In genomic region chr1:56564615-56565014, GRCh38 we compare ENCODE assay signal across 23 cellular contexts. TPM values are rescaled to one million over a fixed set of nuclear protein-coding genes. Genes with fewer than 3 reads are reported as not detected.
DNase-seq lines count a peak whose midpoint lies in the region; ATAC-seq, FAIRE-seq and TF ChIP-seq lines count a peak whose summit lies in the region.
"Had no signal": no experiment of that assay in that cellular context is flagged by ENCODE, and none has a peak within 500 bp of the region (broad histone marks: within the 10 kb centered on the region; RNA-seq: fewer than 3 reads in every experiment).

No MANE protein-coding gene starts in this region.

- H3K4me1 Mint-ChIP-seq in brain, result peaks cover 92% of the 10 kb centered on the region
- H3K4me1 Mint-ChIP-seq in osteocyte (ENCODE audit: unreplicated experiment), result peaks cover 77% of the 10 kb centered on the region
- H3K4me1 Mint-ChIP-seq: activated CD4-positive, alpha-beta T cell treated with anti-CD3 and anti-CD28 coated beads, Interleukin-2, amount 10 ng/mL, durations not matched to agents 7 days and 5 days; activated naive CD4-positive, alpha-beta T cell treated with anti-CD3 and anti-CD28 coated beads, Interleukin-2, amount 50 U/mL, for 24 hours had no signal

- H3K79me2 ChIP-seq in GM23248 (ENCODE audit: insufficient read depth), result peaks cover 96% of the 10 kb centered on the region

- H3K27me3 Mint-ChIP-seq in brain (no peaks in the 10 kb centered on the region), osteocyte (ENCODE audit: unreplicated experiment) (no peaks in the 10 kb centered on the region)
- H3K27me3 Mint-ChIP-seq: activated CD4-positive, alpha-beta T cell treated with anti-CD3 and anti-CD28 coated beads, Interleukin-2, amount 10 ng/mL, durations not matched to agents 7 days and 5 days; activated naive CD4-positive, alpha-beta T cell treated with anti-CD3 and anti-CD28 coated beads, Interleukin-2, amount 50 U/mL, for 24 hours had no signal

- H3K27ac Mint-ChIP-seq in brain (peak overlapping the region; percentile 67 to 96 (median 75)), osteocyte (ENCODE audit: unreplicated experiment) (peak overlapping the region; percentile 9)
- H3K27ac Mint-ChIP-seq: activated CD4-positive, alpha-beta T cell treated with anti-CD3 and anti-CD28 coated beads, Interleukin-2, amount 10 ng/mL, durations not matched to agents 7 days and 5 days; activated naive CD4-positive, alpha-beta T cell treated with anti-CD3 and anti-CD28 coated beads, Interleukin-2, amount 50 U/mL, for 24 hours had no signal

- no peak for ATAC-seq in GM21576 (IDR thresholded peaks at IDR 0.05; ENCODE audit: unreplicated experiment)
- ATAC-seq: esophagus mucosa, K562 had no signal

- H3K4me3 Mint-ChIP-seq in brain (peak overlapping the region; percentile 29 to 68 (median 43)), osteocyte (ENCODE audit: unreplicated experiment) (no peak overlapping the region)
- H3K4me3 Mint-ChIP-seq: activated CD4-positive, alpha-beta T cell treated with anti-CD3 and anti-CD28 coated beads, Interleukin-2, amount 10 ng/mL, durations not matched to agents 7 days and 5 days; activated naive CD4-positive, alpha-beta T cell treated with anti-CD3 and anti-CD28 coated beads, Interleukin-2, amount 50 U/mL, for 24 hours had no signal

- H3K36me3 Mint-ChIP-seq in brain (peaks cover 9% of the 10 kb centered on the region), osteocyte (ENCODE audit: unreplicated experiment) (peaks cover 9% of the 10 kb centered on the region)
- H3K36me3 Mint-ChIP-seq: activated naive CD4-positive, alpha-beta T cell treated with anti-CD3 and anti-CD28 coated beads, Interleukin-2, amount 50 U/mL, for 24 hours had no signal

- intact Hi-C loops in kidney (cut with DNase I), result no loop called here

- H4K20me1 ChIP-seq in GM23248 (ENCODE audit: insufficient read depth), result peaks cover 13% of the 10 kb centered on the region; the same call in 1 of the 2 replicates

- peak overlapping the region; percentile 27 for H3K4me2 ChIP-seq in GM23248 (ENCODE audit: unreplicated experiment)
- H3K4me2 ChIP-seq: SK-N-SH had no signal

- peaks cover 13% of the 10 kb centered on the region for H3F3A ChIP-seq in GM23248 (ENCODE audit: insufficient read depth)

- no peaks in the 10 kb centered on the region for H3K9me3 ChIP-seq in GM23248 (ENCODE audit: low read depth)
- H3K9me3 ChIP-seq in kidney (ENCODE audit: control insufficient read depth in 1 of 2, low read length in 2 of 2), result no peaks in the 10 kb centered on the region
- H3K9me3 ChIP-seq: ascending aorta, SK-N-SH, uterus had no signal

- FAIRE-seq in kidney (lab: Jason Lieb, UNC) (no peak), D721Med (lab: Jason Lieb, UNC) (no peak)
- FAIRE-seq: K562 had no signal

- H3K9me3 Mint-ChIP-seq in brain (peaks cover 0 to 6% (median 0%) of the 10 kb centered on the region in 5 experiments), osteocyte (ENCODE audit: unreplicated experiment) (no peaks in the 10 kb centered on the region)
- H3K9me3 Mint-ChIP-seq: activated CD4-positive, alpha-beta T cell treated with anti-CD3 and anti-CD28 coated beads, Interleukin-2, amount 10 ng/mL, durations not matched to agents 7 days and 5 days; activated naive CD4-positive, alpha-beta T cell treated with anti-CD3 and anti-CD28 coated beads, Interleukin-2, amount 50 U/mL, for 24 hours had no signal

- 56 to 66% methylated on average over 2 of the region's 2 CpGs for WGBS in GM23248 (ENCODE audit: low coverage in 1 of 2, low lambda C conversion rate in 2 of 2, missing lambda C conversion rate in 2 of 2), 2 experiments

- H3K9ac ChIP-seq in GM23248, result no peak overlapping the region
- peak overlapping the region in 1 of 2 donors; percentile 28 for H3K9ac ChIP-seq in kidney (ENCODE audit: low read length in 2 of 2)
- H3K9ac ChIP-seq: SK-N-SH had no signal

- H3K27ac ChIP-seq in GM23248 (no peak overlapping the region), kidney (ENCODE audit: low read depth in 2 of 2, low read length in 2 of 2) (peak overlapping the region; percentile 66 to 73)
- H3K27ac ChIP-seq: ascending aorta, C4-2B, uterus had no signal

- no peak overlapping the region for H2AFZ ChIP-seq in GM23248

- no peaks in the 10 kb centered on the region for H3K27me3 ChIP-seq in GM23248 (replicated peaks; ENCODE audit: insufficient read depth)
- H3K27me3 ChIP-seq: ascending aorta, uterus had no signal

- DNase-seq in GM23248 (no peak), kidney (no peak), osteocyte (ENCODE audit: extremely low spot score, unreplicated experiment) (no peak), D721Med (ENCODE audit: insufficient read length, low spot score) (no peak), Kasumi-1 (lab: John Stamatoyannopoulos, UW) (no peak), cerebellum (ENCODE audit: low spot score) (no peak)
- DNase-seq: activated CD4-positive, alpha-beta T cell treated with anti-CD3 and anti-CD28 coated beads, Interleukin-2, amount 10 ng/mL, durations not matched to agents 7 days and 5 days; effector CD8-positive, alpha-beta T cell; H7; left ventricle myocardium superior; NCI-H2171; NCI-H524; right cardiac atrium; SK-N-SH; T-helper 2 cell; uterus had no signal

- in situ Hi-C loops in GM23248 (cut with MboI), result no loop called here

- H3K4me3 ChIP-seq in GM23248 (no peak overlapping the region), kidney (ENCODE audit: low read length in 2 of 2) (peak overlapping the region in 1 of 2 donors; percentile 13)
- H3K4me3 ChIP-seq: ascending aorta, K562, uterus had no signal

- no peaks in the 10 kb centered on the region; the same call in 1 of the 2 replicates for H3K9me2 ChIP-seq in GM23248 (ENCODE audit: insufficient read depth)
- H3K9me2 ChIP-seq: SK-N-SH had no signal

- H3K4me1 ChIP-seq in GM23248 (ENCODE audit: insufficient read depth) (peaks cover 16% of the 10 kb centered on the region), kidney (ENCODE audit: control insufficient read depth in 1 of 2, insufficient read depth in 1 of 2, low read depth in 1 of 2, low read length in 2 of 2) (peaks cover 37 to 60% of the 10 kb centered on the region in 2 donors)
- H3K4me1 ChIP-seq: uterus had no signal

- H3K36me3 ChIP-seq in GM23248 (ENCODE audit: low read depth) (no peaks in the 10 kb centered on the region; the same call in 1 of the 2 replicates), kidney (ENCODE audit: control insufficient read depth in 1 of 2, insufficient read depth in 2 of 2, low read length in 2 of 2) (no peaks in the 10 kb centered on the region)
- H3K36me3 ChIP-seq: ascending aorta, uterus had no signal

- no peak for TF ChIP-seq CTCF in brain (conservative IDR thresholded peaks at IDR 0.05)
- no peak for TF ChIP-seq CTCF in kidney (IDR thresholded peaks at IDR 0.05; ENCODE audit: borderline replicate concordance, extremely low read depth, insufficient read depth)
- no peak for TF ChIP-seq CTCF in osteocyte (IDR thresholded peaks at IDR 0.05)
- TF ChIP-seq CTCF in D721Med (IDR thresholded peaks at IDR 0.05; ENCODE audit: insufficient read depth, missing control alignments), result no peak

RNA-seq across cellular contexts. Expression of gene PLPP3, which starts 14.7 kb away (rescaled TPM):
- 156 and 159 TPM in 2 replicates for total RNA-seq in GM23248 (2014; rRNA removed; shearing (Covaris generic))
- polyA plus RNA-seq in GM23248 (2016; fragmentation: Nextera tagmentation; extraction: Ambion mirVana) (79.5 and 80.1 TPM in 2 replicates), brain (ENCODE audit: insufficient read depth, low read depth, low replicate concordance) (54.2 TPM), kidney (ENCODE audit: insufficient read depth, low read depth, low replicate concordance) (100 TPM)
- total RNA-seq in kidney (107 TPM), osteocyte (157 and 166 TPM in 2 replicates), cerebellum (64.6 TPM)
- total RNA-seq: activated CD4-positive, alpha-beta T cell treated with anti-CD3 and anti-CD28 coated beads, Interleukin-2, amount 10 ng/mL, durations not matched to agents 7 days and 5 days had no signal
